In the genomic region with DNA sequence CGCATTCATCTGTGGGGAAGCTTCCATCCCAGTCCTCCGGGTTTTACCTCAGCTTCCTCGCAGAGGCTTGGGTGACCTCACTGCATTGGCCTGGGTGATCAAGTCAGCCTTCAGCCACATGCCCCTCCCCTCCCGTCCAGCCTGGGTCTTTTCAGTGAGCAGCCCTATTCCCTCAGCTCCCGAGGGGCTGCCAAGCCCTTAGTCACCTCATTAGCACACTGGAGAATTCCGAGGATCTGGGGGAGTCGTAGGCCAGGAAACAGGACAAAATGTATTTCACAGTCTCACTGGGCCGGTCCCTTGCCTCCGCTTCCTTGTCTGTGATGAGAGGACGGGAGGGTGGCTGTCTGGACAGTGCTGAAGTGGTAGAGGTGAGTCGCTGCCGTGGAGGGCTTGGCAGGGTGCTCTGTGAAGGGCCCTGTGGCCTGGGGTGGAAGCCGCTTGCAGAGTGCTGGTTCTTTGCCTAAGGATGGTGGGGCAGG, we compare ENCODE assay signal across 8 cellular contexts. TPM values are rescaled to one million over a fixed set of nuclear protein-coding genes. Genes with fewer than 3 reads are reported as not detected.
DNase-seq lines count a peak whose midpoint lies in the region; TF ChIP-seq lines count a peak whose summit lies in the region.

No MANE protein-coding gene starts in this region.

- DNase-seq in AG08396 (ENCODE audit: low spot score) = peak; percentile 84
- DNase-seq in MG63 = peak; percentile 84
- peak; percentile 93 for DNase-seq in fibroblast of mammary gland (ENCODE audit: low read depth)
- no peak for DNase-seq in occipital lobe (lab: John Stamatoyannopoulos, UW)
- no peak for DNase-seq in activated CD8-positive, alpha-beta memory T cell treated with anti-CD3 and anti-CD28 coated beads, Interleukin-2, amount 50 U/mL, for 48 hours
- no peak for DNase-seq in GDM1 (lab: John Stamatoyannopoulos, UW)
- DNase-seq in HAP-1 (ENCODE audit: low spot score in 2 of 2) = no peak

- H3K4me3 Mint-ChIP-seq in nephron = no peak overlapping the region

- H3K36me3 ChIP-seq in MG63 (no peaks in the 10 kb centered on the region), HAP-1 (replicated peaks) (no peaks in the 10 kb centered on the region)

- H3K27me3 ChIP-seq in MG63 (no peaks in the 10 kb centered on the region), HAP-1 (ENCODE audit: low read depth) (no peaks in the 10 kb centered on the region)

- in situ Hi-C loops in HAP-1 (cut with MboI; ENCODE audit: low sequenced_read_pairs) = no loop called here

- peaks cover 2% of the 10 kb centered on the region for H3K9me3 Mint-ChIP-seq in nephron

- no peak overlapping the region for H3K4me3 ChIP-seq in MG63
- H3K4me3 ChIP-seq in fibroblast of mammary gland (ENCODE audit: control insufficient read depth, low read depth, low read length) = peak overlapping the region; percentile 13
- H3K4me3 ChIP-seq in HAP-1 = no peak overlapping the region

- peaks cover 55% of the 10 kb centered on the region for H3K4me1 Mint-ChIP-seq in nephron

- no peaks in the 10 kb centered on the region for H3K4me1 ChIP-seq in HAP-1

- H3K36me3 Mint-ChIP-seq in nephron (ENCODE audit: low read depth) = peaks cover 22% of the 10 kb centered on the region

- no peak for TF ChIP-seq CTCF in fibroblast of mammary gland (conservative IDR thresholded peaks at IDR 0.05; ENCODE audit: control insufficient read depth, insufficient read depth, low read depth, low read length)
- no peak for TF ChIP-seq CTCF in nephron (IDR thresholded peaks at IDR 0.05; ENCODE audit: unreplicated experiment in 3 of 3)

- H3K27me3 Mint-ChIP-seq in nephron (ENCODE audit: low read depth) = no peaks in the 10 kb centered on the region

- H3K9me3 ChIP-seq in MG63 (no peaks in the 10 kb centered on the region), HAP-1 (no peaks in the 10 kb centered on the region)

- H3K27ac Mint-ChIP-seq in nephron = peak overlapping the region; percentile 16 to 61 (median 17)

RNA-seq across cellular contexts. Expression of a gene that starts 19.9 kb away (rescaled TPM):
- 10.3 and 23.5 TPM in 2 replicates for total RNA-seq in MG63 (2014; rRNA removed; shearing (Covaris generic); ENCODE audit: low replicate concordance)
- total RNA-seq in occipital lobe = 30.9 TPM

Comparison
In these comparisons a context has a peak if more than half of its experiments do, and no peak if none do; other contexts are left out.
1. DNase-seq: peak in AG08396 (single experiment), MG63 (single experiment) and fibroblast of mammary gland (single experiment); none in occipital lobe (single experiment), activated CD8-positive, alpha-beta memory T cell treated with anti-CD3 and anti-CD28 coated beads, Interleukin-2, amount 50 U/mL, for 48 hours (single experiment), GDM1 (single experiment) and HAP-1 (0 of 2).